In the genomic region with DNA sequence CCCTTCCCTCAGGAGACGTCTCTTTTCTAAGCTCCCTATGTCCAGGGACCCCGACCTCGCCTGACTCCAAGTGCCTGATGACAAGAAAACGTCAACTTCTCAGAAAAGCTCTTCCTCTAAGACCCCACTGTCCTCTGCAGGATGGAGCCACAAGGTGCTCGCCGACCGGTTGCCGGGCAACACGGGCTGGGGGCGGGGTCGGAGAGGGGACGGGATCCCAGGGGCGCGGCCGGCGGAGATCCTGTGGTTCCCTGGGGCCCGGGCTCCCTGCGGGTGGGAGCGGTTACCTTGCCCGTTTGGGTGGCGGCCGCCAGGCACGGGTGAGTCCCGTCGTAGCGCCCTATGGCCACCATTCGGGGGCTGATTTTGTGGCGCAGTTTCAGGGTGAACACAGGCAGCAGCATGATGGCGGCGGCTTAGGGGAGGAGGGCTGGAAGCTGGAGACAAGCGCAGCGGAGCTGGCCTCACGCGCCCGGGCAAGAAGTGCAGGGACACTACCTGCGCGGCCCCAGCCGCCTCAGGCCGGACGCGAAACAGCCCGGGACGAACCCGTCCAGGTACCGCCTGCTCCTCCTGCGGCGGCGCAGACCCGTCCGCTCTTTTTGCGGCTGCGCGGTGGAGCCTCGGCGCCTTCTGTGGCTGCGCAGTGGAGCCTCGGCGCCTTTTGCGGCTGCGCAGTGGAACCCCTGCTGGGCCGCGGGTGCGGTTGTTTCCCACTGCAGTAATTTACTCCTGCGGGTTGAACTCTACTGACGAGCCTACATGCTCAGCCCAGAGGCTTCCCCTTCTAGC, we compare ENCODE assay signal across 8 cellular contexts. TPM values are rescaled to one million over a fixed set of nuclear protein-coding genes. Genes with fewer than 3 reads are reported as not detected.
DNase-seq lines count a peak whose midpoint lies in the region; ATAC-seq and TF ChIP-seq lines count a peak whose summit lies in the region.

Gene BBS2, minus strand, starts transcription at position 566 of the 792 bp plus-strand sequence. Its CDS starts 162 bp downstream, at position 404.

- intact Hi-C loops in breast epithelium (cut with DNase I; ENCODE audit: low total_unique reads): no loop called here

- H2AFZ ChIP-seq in ACC112 (ENCODE audit: low read length, unreplicated experiment): peak within 1 kb of the TSS; percentile 95

- no peak within 1 kb of the TSS for H3K27ac ChIP-seq in ACC112 (ENCODE audit: low read depth, low read length)
- H3K27ac ChIP-seq in WERI-Rb-1: peak within 1 kb of the TSS; percentile 79
- peak within 1 kb of the TSS; percentile 87 to 95 for H3K27ac ChIP-seq in breast epithelium
- H3K27ac ChIP-seq in skeletal muscle tissue (ENCODE audit: low read depth, low read length): peak within 1 kb of the TSS; percentile 82

- no peaks in the 10 kb centered on the region for H3K36me3 ChIP-seq in ACC112 (ENCODE audit: insufficient read depth, low read length)
- H3K36me3 ChIP-seq in WERI-Rb-1: no peaks in the 10 kb centered on the region
- no peaks in the 10 kb centered on the region for H3K36me3 ChIP-seq in breast epithelium
- H3K36me3 ChIP-seq in skeletal muscle tissue (ENCODE audit: control insufficient read depth in 3 of 3, insufficient read depth in 3 of 3, low read length in 3 of 3): no peaks in the 10 kb centered on the region

- TF ChIP-seq CTCF in WERI-Rb-1 (IDR thresholded peaks at IDR 0.05; ENCODE audit: low read depth, low read length) (no peak), breast epithelium (IDR thresholded peaks at IDR 0.05) (no peak)

- H3K79me2 ChIP-seq in ACC112 (ENCODE audit: control insufficient read depth, insufficient read depth, low read length, unreplicated experiment): peaks cover 20% of the 10 kb centered on the region

- peak within 1 kb of the TSS; percentile 80 to 96 (median 89) for H3K9ac ChIP-seq in skeletal muscle tissue (ENCODE audit: low read depth in 1 of 3, low read length in 3 of 3)

- H3K27me3 ChIP-seq in ACC112 (ENCODE audit: insufficient read depth, low read length): no peaks in the 10 kb centered on the region
- H3K27me3 ChIP-seq in WERI-Rb-1 (ENCODE audit: insufficient read depth, low read depth, severe bottlenecking): no peaks in the 10 kb centered on the region
- no peaks in the 10 kb centered on the region for H3K27me3 ChIP-seq in breast epithelium
- H3K27me3 ChIP-seq in skeletal muscle tissue (ENCODE audit: control insufficient read depth in 3 of 3, insufficient read depth in 3 of 3, low read length in 3 of 3): no peaks in the 10 kb centered on the region

- H3K4me1 ChIP-seq in ACC112 (ENCODE audit: control insufficient read depth, insufficient read depth, low read length, unreplicated experiment) (peaks cover 31% of the 10 kb centered on the region), breast epithelium (peaks cover 2 to 12% of the 10 kb centered on the region in 2 donors), skeletal muscle tissue (ENCODE audit: control insufficient read depth in 3 of 3, insufficient read depth in 3 of 3, low read length in 3 of 3) (peaks cover 25 to 41% (median 32%) of the 10 kb centered on the region in 3 donors)

- TF ChIP-seq POLR2A in breast epithelium (IDR thresholded peaks at IDR 0.05): peak; percentile 62

- H3K9me3 ChIP-seq in WERI-Rb-1 (ENCODE audit: severe bottlenecking) (no peaks in the 10 kb centered on the region), breast epithelium (no peaks in the 10 kb centered on the region), iPS-18c (ENCODE audit: control insufficient read depth, insufficient read depth, low read length) (no peaks in the 10 kb centered on the region), skeletal muscle tissue (ENCODE audit: control insufficient read depth in 3 of 3, low read length in 3 of 3) (no peaks in the 10 kb centered on the region)

- DNase-seq in NCI-H2196 (lab: John Stamatoyannopoulos, UW; ENCODE audit: unreplicated experiment) (peak; percentile 80), WERI-Rb-1 (peak; percentile 91), breast epithelium (ENCODE audit: low spot score in 2 of 2) (peak; percentile 79 to 86)

- ATAC-seq in GM18868 (IDR thresholded peaks at IDR 0.05; ENCODE audit: unreplicated experiment) (peak; percentile 85), HG03103 (IDR thresholded peaks at IDR 0.05; ENCODE audit: low read depth, unreplicated experiment) (peak; percentile 66)

- peak within 1 kb of the TSS; percentile 93 for H3K4me3 ChIP-seq in ACC112 (ENCODE audit: low read depth, low read length)
- H3K4me3 ChIP-seq in WERI-Rb-1 (ENCODE audit: low read depth, low read length): peak within 1 kb of the TSS; percentile 94
- H3K4me3 ChIP-seq in breast epithelium: peak within 1 kb of the TSS; percentile 70 to 91 (median 75)
- H3K4me3 ChIP-seq in iPS-18c (ENCODE audit: insufficient read depth, low read depth, low read length): peak within 1 kb of the TSS; percentile 75
- H3K4me3 ChIP-seq in skeletal muscle tissue (ENCODE audit: low read length in 3 of 3): peak within 1 kb of the TSS; percentile 91 to 97 (median 96)

RNA-seq across cellular contexts. Expression of gene BBS2, which starts in this region (rescaled TPM):
- 10 to 100 TPM; 42.6 to 80.5 (median 56.2) TPM for total RNA-seq in breast epithelium
- 86.1 TPM for total RNA-seq in skeletal muscle tissue
